ENCODE assay signal across 26 cellular contexts in the genomic region with DNA sequence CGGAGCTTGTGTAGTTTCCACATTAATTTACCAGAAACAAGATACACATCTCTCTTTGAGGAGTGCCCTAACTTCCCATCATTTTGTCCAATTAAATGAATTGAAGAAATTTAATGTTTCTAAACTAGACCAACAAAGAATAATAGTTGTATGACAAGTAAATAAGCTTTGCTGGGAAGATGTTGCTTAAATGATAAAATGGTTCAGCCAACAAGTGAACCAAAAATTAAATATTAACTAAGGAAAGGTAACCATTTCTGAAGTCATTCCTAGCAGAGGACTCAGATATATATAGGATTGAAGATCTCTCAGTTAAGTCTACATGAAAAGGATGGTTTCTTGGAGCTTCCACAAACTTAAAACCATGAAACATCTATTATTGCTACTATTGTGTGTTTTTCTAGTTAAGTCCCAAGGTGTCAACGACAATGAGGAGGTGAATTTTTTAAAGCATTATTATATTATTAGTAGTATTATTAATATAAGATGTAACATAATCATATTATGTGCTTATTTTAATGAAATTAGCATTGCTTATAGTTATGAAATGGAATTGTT. TPM values are rescaled to one million over a fixed set of nuclear protein-coding genes. Genes with fewer than 3 reads are reported as not detected.
DNase-seq lines count a peak whose midpoint lies in the region; ATAC-seq, FAIRE-seq and TF ChIP-seq lines count a peak whose summit lies in the region.
"Had no signal": no experiment of that assay in that cellular context is flagged by ENCODE, and none has a peak within 500 bp of the region (broad histone marks: within the 10 kb centered on the region; RNA-seq: fewer than 3 reads in every experiment).

A gene (plus strand): TSS at position 315 of the 558 bp plus-strand sequence. CDS start 8 bp downstream, at position 323.

- peak within 1 kb of the TSS; percentile 25 to 80 (median 59) for H3K4me3 ChIP-seq in liver (ENCODE audit: low read depth in 1 of 3, low read length in 3 of 3)
- H3K4me3 ChIP-seq: SK-N-MC had no signal

- no peaks in the 10 kb centered on the region for H3K9me3 ChIP-seq in liver (ENCODE audit: control insufficient read depth in 4 of 4, low read length in 3 of 4)
- H3K9me3 ChIP-seq: BE2C had no signal

- no peaks in the 10 kb centered on the region for H3K9me3 Mint-ChIP-seq in type B pancreatic cell
- H3K9me3 Mint-ChIP-seq: CD14-positive monocyte; CD8-positive, alpha-beta memory T cell; IgD-negative memory B cell had no signal

- H3K36me3 Mint-ChIP-seq in type B pancreatic cell, result no peaks in the 10 kb centered on the region
- H3K36me3 Mint-ChIP-seq: CD14-positive monocyte; CD8-positive, alpha-beta memory T cell; IgD-negative memory B cell had no signal

- DNase-seq in type B pancreatic cell (ENCODE audit: extremely low spot score, unreplicated experiment) (no peak), RCC 7860 (ENCODE audit: low spot score) (no peak), cerebellum (ENCODE audit: low spot score) (no peak)
- DNase-seq: ACHN; BE2C; Calu3; CD8-positive, alpha-beta memory T cell; GOT3; HCEC 1CT; MM.1S; NCI-H2029; NCI-H446; NCI-H526; NCI-H82; SIG-M5 had no signal

- H3K4me1 ChIP-seq in liver (ENCODE audit: control insufficient read depth in 4 of 4, insufficient read depth in 4 of 4, low read length in 3 of 4), result peaks cover 2 to 37% (median 11%) of the 10 kb centered on the region in 4 donors
- H3K4me1 ChIP-seq: BE2C had no signal

- peaks cover 5 to 30% (median 12%) of the 10 kb centered on the region in 4 donors for H3K36me3 ChIP-seq in liver (ENCODE audit: control insufficient read depth in 4 of 4, insufficient read depth in 3 of 4, low read depth in 1 of 4, low read length in 3 of 4)
- H3K36me3 ChIP-seq: BE2C had no signal

- H3K4me1 Mint-ChIP-seq in type B pancreatic cell (ENCODE audit: unreplicated experiment), result no peaks in the 10 kb centered on the region
- H3K4me1 Mint-ChIP-seq: CD14-positive monocyte had no signal

- no peak within 1 kb of the TSS for H3K4me3 Mint-ChIP-seq in type B pancreatic cell
- H3K4me3 Mint-ChIP-seq: CD14-positive monocyte; CD8-positive, alpha-beta memory T cell; IgD-negative memory B cell had no signal

- H3K27me3 ChIP-seq in liver (ENCODE audit: control insufficient read depth in 4 of 4, insufficient read depth in 4 of 4, low read length in 3 of 4), result no peaks in the 10 kb centered on the region

- peak within 1 kb of the TSS; percentile 33 to 63 for H3K27ac ChIP-seq in liver (ENCODE audit: low read depth in 1 of 2, low read length in 2 of 2)
- H3K27ac ChIP-seq: KMS-11, RWPE1, SK-N-MC had no signal

- no peak for TF ChIP-seq RAD21 in liver (IDR thresholded peaks at IDR 0.05)

- TF ChIP-seq CTCF in liver (IDR thresholded peaks at IDR 0.05; ENCODE audit: low read depth, low read length, missing input control) (no peak), type B pancreatic cell (conservative IDR thresholded peaks at IDR 0.05) (no peak)

- 25% methylated on average over 2 of the region's 2 CpGs for WGBS in liver

- peaks cover 3% of the 10 kb centered on the region for H3K27me3 Mint-ChIP-seq in type B pancreatic cell
- H3K27me3 Mint-ChIP-seq: IgD-negative memory B cell had no signal

- peak; percentile 11 for FAIRE-seq in G401.6 (lab: Jason Lieb, UNC)
- peak; percentile 13 for FAIRE-seq in islet of Langerhans (lab: Jason Lieb, UNC)
- no peak for FAIRE-seq in RCC 7860 (lab: Jason Lieb, UNC)
- FAIRE-seq: GM18507 had no signal

- no peak within 1 kb of the TSS for H3K27ac Mint-ChIP-seq in type B pancreatic cell
- H3K27ac Mint-ChIP-seq: CD14-positive monocyte; CD8-positive, alpha-beta memory T cell; IgD-negative memory B cell had no signal

- ATAC-seq in esophagus mucosa (no peak), HG02970 (IDR thresholded peaks at IDR 0.05; ENCODE audit: low FRiP score, unreplicated experiment) (no peak)

- H3K9ac ChIP-seq in liver (ENCODE audit: low read depth in 1 of 2, low read length in 2 of 2), result peak within 1 kb of the TSS; percentile 57 to 72
- H3K9ac ChIP-seq: KMS-11 had no signal

TF ChIP-seq in liver, 16 proteins besides CTCF, POLR2A, EP300 and RAD21:
- TF ChIP-seq NR2F2 (IDR thresholded peaks at IDR 0.05) (no peak), HNF4A (conservative IDR thresholded peaks at IDR 0.05) (peak; percentile 37 to 57), FOXA1 (IDR thresholded peaks at IDR 0.05) (peak; percentile 70), HNF4G (IDR thresholded peaks at IDR 0.05) (no peak), JUND (IDR thresholded peaks at IDR 0.05) (peak; percentile 48 to 75), GABPA (IDR thresholded peaks at IDR 0.05 in 1 of 2, conservative IDR thresholded peaks at IDR 0.05 in 1 of 2) (no peak), SP1 (IDR thresholded peaks at IDR 0.05) (peak; percentile 73), TAF1 (conservative IDR thresholded peaks at IDR 0.05) (peak; percentile 85), YY1 (IDR thresholded peaks at IDR 0.05) (peak; percentile 61), RXRA (IDR thresholded peaks at IDR 0.05) (peak; percentile 22 to 81), FOXA2 (IDR thresholded peaks at IDR 0.05) (peak; percentile 87), EGR1 (IDR thresholded peaks at IDR 0.05; ENCODE audit: low read depth in 2 of 2) (no peak)
- TF ChIP-seq, protein P1, sequence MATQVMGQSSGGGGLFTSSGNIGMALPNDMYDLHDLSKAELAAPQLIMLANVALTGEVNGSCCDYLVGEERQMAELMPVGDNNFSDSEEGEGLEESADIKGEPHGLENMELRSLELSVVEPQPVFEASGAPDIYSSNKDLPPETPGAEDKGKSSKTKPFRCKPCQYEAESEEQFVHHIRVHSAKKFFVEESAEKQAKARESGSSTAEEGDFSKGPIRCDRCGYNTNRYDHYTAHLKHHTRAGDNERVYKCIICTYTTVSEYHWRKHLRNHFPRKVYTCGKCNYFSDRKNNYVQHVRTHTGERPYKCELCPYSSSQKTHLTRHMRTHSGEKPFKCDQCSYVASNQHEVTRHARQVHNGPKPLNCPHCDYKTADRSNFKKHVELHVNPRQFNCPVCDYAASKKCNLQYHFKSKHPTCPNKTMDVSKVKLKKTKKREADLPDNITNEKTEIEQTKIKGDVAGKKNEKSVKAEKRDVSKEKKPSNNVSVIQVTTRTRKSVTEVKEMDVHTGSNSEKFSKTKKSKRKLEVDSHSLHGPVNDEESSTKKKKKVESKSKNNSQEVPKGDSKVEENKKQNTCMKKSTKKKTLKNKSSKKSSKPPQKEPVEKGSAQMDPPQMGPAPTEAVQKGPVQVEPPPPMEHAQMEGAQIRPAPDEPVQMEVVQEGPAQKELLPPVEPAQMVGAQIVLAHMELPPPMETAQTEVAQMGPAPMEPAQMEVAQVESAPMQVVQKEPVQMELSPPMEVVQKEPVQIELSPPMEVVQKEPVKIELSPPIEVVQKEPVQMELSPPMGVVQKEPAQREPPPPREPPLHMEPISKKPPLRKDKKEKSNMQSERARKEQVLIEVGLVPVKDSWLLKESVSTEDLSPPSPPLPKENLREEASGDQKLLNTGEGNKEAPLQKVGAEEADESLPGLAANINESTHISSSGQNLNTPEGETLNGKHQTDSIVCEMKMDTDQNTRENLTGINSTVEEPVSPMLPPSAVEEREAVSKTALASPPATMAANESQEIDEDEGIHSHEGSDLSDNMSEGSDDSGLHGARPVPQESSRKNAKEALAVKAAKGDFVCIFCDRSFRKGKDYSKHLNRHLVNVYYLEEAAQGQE (IDR thresholded peaks at IDR 0.05), result peak; percentile 48
- TF ChIP-seq, protein P2, sequence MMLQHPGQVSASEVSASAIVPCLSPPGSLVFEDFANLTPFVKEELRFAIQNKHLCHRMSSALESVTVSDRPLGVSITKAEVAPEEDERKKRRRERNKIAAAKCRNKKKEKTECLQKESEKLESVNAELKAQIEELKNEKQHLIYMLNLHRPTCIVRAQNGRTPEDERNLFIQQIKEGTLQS (IDR thresholded peaks at IDR 0.05), result no peak
- TF ChIP-seq, protein P3, sequence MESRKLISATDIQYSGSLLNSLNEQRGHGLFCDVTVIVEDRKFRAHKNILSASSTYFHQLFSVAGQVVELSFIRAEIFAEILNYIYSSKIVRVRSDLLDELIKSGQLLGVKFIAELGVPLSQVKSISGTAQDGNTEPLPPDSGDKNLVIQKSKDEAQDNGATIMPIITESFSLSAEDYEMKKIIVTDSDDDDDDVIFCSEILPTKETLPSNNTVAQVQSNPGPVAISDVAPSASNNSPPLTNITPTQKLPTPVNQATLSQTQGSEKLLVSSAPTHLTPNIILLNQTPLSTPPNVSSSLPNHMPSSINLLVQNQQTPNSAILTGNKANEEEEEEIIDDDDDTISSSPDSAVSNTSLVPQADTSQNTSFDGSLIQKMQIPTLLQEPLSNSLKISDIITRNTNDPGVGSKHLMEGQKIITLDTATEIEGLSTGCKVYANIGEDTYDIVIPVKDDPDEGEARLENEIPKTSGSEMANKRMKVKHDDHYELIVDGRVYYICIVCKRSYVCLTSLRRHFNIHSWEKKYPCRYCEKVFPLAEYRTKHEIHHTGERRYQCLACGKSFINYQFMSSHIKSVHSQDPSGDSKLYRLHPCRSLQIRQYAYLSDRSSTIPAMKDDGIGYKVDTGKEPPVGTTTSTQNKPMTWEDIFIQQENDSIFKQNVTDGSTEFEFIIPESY (IDR thresholded peaks at IDR 0.05), result peak; percentile 66
- TF ChIP-seq, protein P4, sequence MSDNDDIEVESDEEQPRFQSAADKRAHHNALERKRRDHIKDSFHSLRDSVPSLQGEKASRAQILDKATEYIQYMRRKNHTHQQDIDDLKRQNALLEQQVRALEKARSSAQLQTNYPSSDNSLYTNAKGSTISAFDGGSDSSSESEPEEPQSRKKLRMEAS (IDR thresholded peaks at IDR 0.05), result peak; percentile 18

RNA-seq across cellular contexts. Expression of the gene that starts here (rescaled TPM):
- total RNA-seq in liver (over 10,000 TPM; 11,744 to 21,431 TPM), type B pancreatic cell (ENCODE audit: low replicate concordance) (32.8 and 199 TPM in 2 replicates), esophagus mucosa (0.52 TPM), cerebellum (0.36 TPM)
- polyA plus RNA-seq in liver, result over 10,000 TPM; 11,318 to 19,021 TPM
- total RNA-seq: CD8-positive, alpha-beta memory T cell had no signal
- polyA plus RNA-seq: CD14-positive monocyte; CD8-positive, alpha-beta memory T cell; IgD-negative memory B cell had no signal

Comparison
In these comparisons a context has a peak if more than half of its experiments do, and no peak if none do; other contexts are left out.
1. RNA of the gene that starts here (total RNA-seq): 11,744 to 21,431 TPM in liver; 32.8 to 199 TPM in type B pancreatic cell, 0.52 TPM in esophagus mucosa (single experiment) and 0.36 TPM in cerebellum (single experiment); every median in the first group is over 10 times any median in the second.